In the genomic region with DNA sequence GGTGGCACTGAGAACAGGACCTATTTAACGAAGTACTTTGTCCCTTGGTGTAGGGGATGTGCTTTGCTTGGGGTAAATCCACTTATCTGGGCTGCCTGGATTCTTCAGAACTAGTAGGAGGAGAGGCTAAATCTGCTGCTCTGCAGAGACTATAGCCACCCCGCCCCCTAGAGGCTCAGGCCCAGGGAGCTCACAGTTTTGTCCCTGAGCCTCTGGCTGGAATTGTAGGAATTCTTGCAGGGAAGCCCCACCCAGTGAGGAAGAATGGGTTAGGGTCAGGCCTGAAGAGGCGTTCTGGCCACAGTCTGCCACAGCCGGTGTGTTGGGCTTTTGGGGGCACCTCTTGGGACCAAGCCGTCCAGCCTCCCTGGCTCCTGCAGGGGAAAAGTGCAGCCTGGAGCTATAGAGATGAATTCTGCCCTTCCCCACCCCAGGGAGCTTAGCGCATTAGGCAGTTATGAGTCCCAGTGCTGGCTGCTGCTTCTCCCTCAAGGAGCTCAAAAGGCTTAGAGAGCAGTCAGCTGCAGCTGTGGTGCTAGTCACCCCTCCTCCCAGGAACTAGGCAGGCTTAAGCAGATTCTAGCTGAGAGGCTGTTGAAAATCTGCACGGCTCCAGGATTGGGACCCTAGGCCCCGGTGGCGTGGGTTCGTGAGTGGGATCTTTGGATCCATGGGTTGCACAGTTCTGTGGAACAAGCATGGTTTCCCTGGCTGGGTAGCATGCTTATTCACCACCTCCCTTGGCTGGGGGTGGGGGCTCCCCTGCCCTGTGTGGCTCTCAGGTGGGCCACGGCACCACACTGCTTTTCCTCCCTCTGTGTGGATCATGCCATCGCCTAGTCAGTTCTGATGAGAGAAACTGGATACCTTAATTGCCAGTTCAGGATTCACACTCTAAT, we compare ENCODE assay signal across 17 cellular contexts.
"Had no signal": no experiment of that assay in that cellular context is flagged by ENCODE, and none has a peak within 500 bp of the region (broad histone marks: within the 10 kb centered on the region; RNA-seq: fewer than 3 reads in every experiment).

No MANE protein-coding gene starts in this region.

- H3K9me3 Mint-ChIP-seq: memory B cell had no signal

- DNase-seq: activated CD4-positive, alpha-beta memory T cell treated with anti-CD3 and anti-CD28 coated beads for 36 hours; activated CD4-positive, alpha-beta T cell treated with anti-CD3 and anti-CD28 coated beads for 36 hours; activated CD8-positive, alpha-beta memory T cell treated with anti-CD3 and anti-CD28 coated beads, Interleukin-2, amount 10 ng/mL, durations not matched to agents 7 days and 5 days; activated naive CD4-positive, alpha-beta T cell treated with anti-CD3 and anti-CD28 coated beads, Interleukin-2, amount 10 ng/mL, durations not matched to agents 7 days and 5 days; activated T-cell treated with anti-CD3 and anti-CD28 coated beads, Interleukin-2, amount 50 U/mL, for 24 hours; adrenal gland; foreskin melanocyte; head of caudate nucleus; left ventricle myocardium inferior; natural killer cell; small intestine; stimulated activated CD4-positive, alpha-beta T cell treated with anti-CD3 and anti-CD28 coated beads, Interleukin-4, amount 100 ng/mL, for 24 hours; stimulated activated naive CD8-positive, alpha-beta T cell treated with anti-CD3 and anti-CD28 coated beads, Interleukin-15, Interleukin-2, amounts not matched to agents 100 U/mL and 50 U/mL, for 24 hours; T-helper 1 cell; trophoblast cell had no signal

- H3K4me3 Mint-ChIP-seq: activated CD4-positive, alpha-beta memory T cell treated with anti-CD3 and anti-CD28 coated beads for 36 hours; activated CD4-positive, alpha-beta T cell treated with anti-CD3 and anti-CD28 coated beads for 36 hours; activated CD8-positive, alpha-beta memory T cell treated with anti-CD3 and anti-CD28 coated beads, Interleukin-2, amount 10 ng/mL, durations not matched to agents 7 days and 5 days; activated naive CD4-positive, alpha-beta T cell treated with anti-CD3 and anti-CD28 coated beads, Interleukin-2, amount 10 ng/mL, durations not matched to agents 7 days and 5 days; activated T-cell treated with anti-CD3 and anti-CD28 coated beads, Interleukin-2, amount 50 U/mL, for 24 hours; memory B cell; natural killer cell had no signal

- H3K36me3 Mint-ChIP-seq: activated CD4-positive, alpha-beta memory T cell treated with anti-CD3 and anti-CD28 coated beads for 36 hours; activated CD8-positive, alpha-beta memory T cell treated with anti-CD3 and anti-CD28 coated beads, Interleukin-2, amount 10 ng/mL, durations not matched to agents 7 days and 5 days; activated naive CD4-positive, alpha-beta T cell treated with anti-CD3 and anti-CD28 coated beads, Interleukin-2, amount 10 ng/mL, durations not matched to agents 7 days and 5 days; memory B cell; natural killer cell had no signal

- H3K27ac Mint-ChIP-seq: activated CD4-positive, alpha-beta memory T cell treated with anti-CD3 and anti-CD28 coated beads for 36 hours; activated CD4-positive, alpha-beta T cell treated with anti-CD3 and anti-CD28 coated beads for 36 hours; activated CD8-positive, alpha-beta memory T cell treated with anti-CD3 and anti-CD28 coated beads, Interleukin-2, amount 10 ng/mL, durations not matched to agents 7 days and 5 days; activated naive CD4-positive, alpha-beta T cell treated with anti-CD3 and anti-CD28 coated beads, Interleukin-2, amount 10 ng/mL, durations not matched to agents 7 days and 5 days; activated T-cell treated with anti-CD3 and anti-CD28 coated beads, Interleukin-2, amount 50 U/mL, for 24 hours; memory B cell; natural killer cell had no signal

- ATAC-seq: activated CD4-positive, alpha-beta T cell treated with anti-CD3 and anti-CD28 coated beads for 36 hours; activated CD8-positive, alpha-beta memory T cell treated with anti-CD3 and anti-CD28 coated beads, Interleukin-2, amount 10 ng/mL, durations not matched to agents 7 days and 5 days; natural killer cell; right cardiac atrium; stimulated activated naive CD8-positive, alpha-beta T cell treated with anti-CD3 and anti-CD28 coated beads, Interleukin-15, Interleukin-2, amounts not matched to agents 100 U/mL and 50 U/mL, for 24 hours had no signal

- H3K4me1 Mint-ChIP-seq: activated CD4-positive, alpha-beta T cell treated with anti-CD3 and anti-CD28 coated beads for 36 hours; activated CD8-positive, alpha-beta memory T cell treated with anti-CD3 and anti-CD28 coated beads, Interleukin-2, amount 10 ng/mL, durations not matched to agents 7 days and 5 days; activated naive CD4-positive, alpha-beta T cell treated with anti-CD3 and anti-CD28 coated beads, Interleukin-2, amount 10 ng/mL, durations not matched to agents 7 days and 5 days; memory B cell; natural killer cell had no signal

- H3K27me3 Mint-ChIP-seq: activated CD4-positive, alpha-beta memory T cell treated with anti-CD3 and anti-CD28 coated beads for 36 hours; activated CD4-positive, alpha-beta T cell treated with anti-CD3 and anti-CD28 coated beads for 36 hours; activated CD8-positive, alpha-beta memory T cell treated with anti-CD3 and anti-CD28 coated beads, Interleukin-2, amount 10 ng/mL, durations not matched to agents 7 days and 5 days; activated naive CD4-positive, alpha-beta T cell treated with anti-CD3 and anti-CD28 coated beads, Interleukin-2, amount 10 ng/mL, durations not matched to agents 7 days and 5 days; activated T-cell treated with anti-CD3 and anti-CD28 coated beads, Interleukin-2, amount 50 U/mL, for 24 hours; memory B cell had no signal
